34 cellular contexts compared by ENCODE assay signal in genomic region chr4:8603931-8604330, GRCh38. TPM values are rescaled to one million over a fixed set of nuclear protein-coding genes. Genes with fewer than 3 reads are reported as not detected.
"Had no signal": no experiment of that assay in that cellular context is flagged by ENCODE, and none has a peak within 500 bp of the region (broad histone marks: within the 10 kb centered on the region; RNA-seq: fewer than 3 reads in every experiment).

No MANE protein-coding gene starts in this region.

- DNase-seq: activated B cell treated with CpG ODN at 0.5 μM for 24 hours; activated CD4-positive, alpha-beta T cell treated with anti-CD3 and anti-CD28 coated beads for 48 hours; activated CD4-positive, alpha-beta T cell treated with anti-CD3 and anti-CD28 coated beads, Interleukin-2, amount 50 U/mL, for 1 hour; activated CD4-positive, alpha-beta T cell treated with anti-CD3 and anti-CD28 coated beads, Interleukin-2, amount 50 U/mL, for 48 hours; activated CD8-positive, alpha-beta memory T cell treated with anti-CD3 and anti-CD28 coated beads for 24 hours; activated CD8-positive, alpha-beta T cell treated with anti-CD3 and anti-CD28 coated beads for 36 hours; activated effector memory CD4-positive, alpha-beta T cell treated with Interleukin-2 at 50 U/mL for 16 hours; activated gamma-delta T cell treated with Interleukin-2 at 50 U/mL for 16 hours; activated naive CD4-positive, alpha-beta T cell treated with Interleukin-2 at 50 U/mL for 16 hours; activated naive CD8-positive, alpha-beta T cell treated with anti-CD3 and anti-CD28 coated beads for 36 hours; activated naive CD8-positive, alpha-beta T cell treated with anti-CD3 and anti-CD28 coated beads, Interleukin-2, amount 50 U/mL, for 24 hours; activated T-cell treated with anti-CD3 and anti-CD28 coated beads, Interleukin-2, amount 50 U/mL, for 4 hours; adrenal gland; amygdala; aorta; body of pancreas; caudate nucleus; cortex of kidney; dermis blood vessel endothelial cell; effector CD4-positive, alpha-beta T cell; effector memory CD8-positive, alpha-beta T cell; erythroblast; foreskin keratinocyte; gastrocnemius medialis; glutamatergic neuron; heart left ventricle; T-helper 2 cell had no signal

- H3K4me3 ChIP-seq: adrenal gland, body of pancreas, esophagus muscularis mucosa, gastrocnemius medialis, heart left ventricle had no signal

- H3K4me3 Mint-ChIP-seq: activated B cell treated with CpG ODN at 0.5 μM for 24 hours; activated CD8-positive, alpha-beta T cell treated with anti-CD3 and anti-CD28 coated beads for 36 hours; activated naive CD4-positive, alpha-beta T cell treated with anti-CD3 and anti-CD28 coated beads, Interleukin-2, amount 50 U/mL, for 24 hours; activated naive CD8-positive, alpha-beta T cell treated with anti-CD3 and anti-CD28 coated beads for 36 hours; activated naive CD8-positive, alpha-beta T cell treated with anti-CD3 and anti-CD28 coated beads, Interleukin-2, amount 50 U/mL, for 24 hours; activated T-cell treated with anti-CD3 and anti-CD28 coated beads, Interleukin-2, amount 50 U/mL, for 4 hours; activated T-helper 17 cell treated with anti-CD3 and anti-CD28 coated beads, Interleukin-2, amount 50 U/mL, for 72 hours; effector memory CD8-positive, alpha-beta T cell had no signal

- H3K36me3 Mint-ChIP-seq: activated naive CD4-positive, alpha-beta T cell treated with anti-CD3 and anti-CD28 coated beads, Interleukin-2, amount 50 U/mL, for 24 hours; activated naive CD8-positive, alpha-beta T cell treated with anti-CD3 and anti-CD28 coated beads for 36 hours had no signal

- H3K27ac Mint-ChIP-seq: activated B cell treated with CpG ODN at 0.5 μM for 24 hours; activated CD8-positive, alpha-beta T cell treated with anti-CD3 and anti-CD28 coated beads for 36 hours; activated naive CD4-positive, alpha-beta T cell treated with anti-CD3 and anti-CD28 coated beads, Interleukin-2, amount 50 U/mL, for 24 hours; activated naive CD8-positive, alpha-beta T cell treated with anti-CD3 and anti-CD28 coated beads for 36 hours; activated naive CD8-positive, alpha-beta T cell treated with anti-CD3 and anti-CD28 coated beads, Interleukin-2, amount 50 U/mL, for 24 hours; activated T-helper 17 cell treated with anti-CD3 and anti-CD28 coated beads, Interleukin-2, amount 50 U/mL, for 72 hours; effector memory CD8-positive, alpha-beta T cell had no signal

- FAIRE-seq: colon, TTC549 had no signal

- H3K9me3 Mint-ChIP-seq: activated B cell treated with CpG ODN at 0.5 μM for 24 hours; activated CD8-positive, alpha-beta T cell treated with anti-CD3 and anti-CD28 coated beads for 36 hours; activated naive CD4-positive, alpha-beta T cell treated with anti-CD3 and anti-CD28 coated beads, Interleukin-2, amount 50 U/mL, for 24 hours; activated naive CD8-positive, alpha-beta T cell treated with anti-CD3 and anti-CD28 coated beads for 36 hours; activated naive CD8-positive, alpha-beta T cell treated with anti-CD3 and anti-CD28 coated beads, Interleukin-2, amount 50 U/mL, for 24 hours; activated T-cell treated with anti-CD3 and anti-CD28 coated beads, Interleukin-2, amount 50 U/mL, for 4 hours; activated T-helper 17 cell treated with anti-CD3 and anti-CD28 coated beads, Interleukin-2, amount 50 U/mL, for 72 hours; effector memory CD8-positive, alpha-beta T cell had no signal

- H3K27me3 ChIP-seq: adrenal gland, foreskin keratinocyte, gastrocnemius medialis had no signal

- H3K27me3 Mint-ChIP-seq: activated B cell treated with CpG ODN at 0.5 μM for 24 hours; activated naive CD4-positive, alpha-beta T cell treated with anti-CD3 and anti-CD28 coated beads, Interleukin-2, amount 50 U/mL, for 24 hours; activated naive CD8-positive, alpha-beta T cell treated with anti-CD3 and anti-CD28 coated beads for 36 hours had no signal

- H3K4me1 ChIP-seq: adrenal gland, body of pancreas, foreskin keratinocyte, gastrocnemius medialis had no signal

- H3K4me1 Mint-ChIP-seq: activated B cell treated with CpG ODN at 0.5 μM for 24 hours; activated naive CD4-positive, alpha-beta T cell treated with anti-CD3 and anti-CD28 coated beads, Interleukin-2, amount 50 U/mL, for 24 hours; activated naive CD8-positive, alpha-beta T cell treated with anti-CD3 and anti-CD28 coated beads for 36 hours; activated naive CD8-positive, alpha-beta T cell treated with anti-CD3 and anti-CD28 coated beads, Interleukin-2, amount 50 U/mL, for 24 hours; activated T-helper 17 cell treated with anti-CD3 and anti-CD28 coated beads, Interleukin-2, amount 50 U/mL, for 72 hours had no signal

- ATAC-seq: activated CD4-positive, CD25-positive, alpha-beta regulatory T cell treated with anti-CD3 and anti-CD28 coated beads, Interleukin-2, amount 50 U/mL, for 24 hours; activated CD8-positive, alpha-beta T cell treated with anti-CD3 and anti-CD28 coated beads for 36 hours; activated naive CD8-positive, alpha-beta T cell treated with anti-CD3 and anti-CD28 coated beads, Interleukin-2, amount 50 U/mL, for 24 hours; activated T-cell treated with anti-CD3 and anti-CD28 coated beads, Interleukin-2, amount 50 U/mL, for 4 hours; activated T-helper 17 cell treated with anti-CD3 and anti-CD28 coated beads, Interleukin-2, amount 50 U/mL, for 72 hours; body of pancreas; effector memory CD8-positive, alpha-beta T cell; foreskin keratinocyte; gastrocnemius medialis; heart left ventricle had no signal

- H3K27ac ChIP-seq: adrenal gland, body of pancreas, esophagus muscularis mucosa, foreskin keratinocyte, gastrocnemius medialis, heart left ventricle, VCaP had no signal

- H3K36me3 ChIP-seq: adrenal gland, esophagus muscularis mucosa, gastrocnemius medialis, heart left ventricle had no signal

- H3K9me3 ChIP-seq: adrenal gland, body of pancreas, esophagus muscularis mucosa, gastrocnemius medialis, heart left ventricle had no signal

RNA-seq across cellular contexts. Expression of gene CPZ, which starts 11.4 kb away (rescaled TPM):
- total RNA-seq: activated B cell treated with CpG ODN at 0.5 μM for 24 hours; activated CD8-positive, alpha-beta T cell treated with anti-CD3 and anti-CD28 coated beads for 36 hours; activated naive CD8-positive, alpha-beta T cell treated with anti-CD3 and anti-CD28 coated beads for 36 hours; activated T-cell treated with anti-CD3 and anti-CD28 coated beads, Interleukin-2, amount 50 U/mL, for 4 hours; activated T-helper 17 cell treated with anti-CD3 and anti-CD28 coated beads, Interleukin-2, amount 50 U/mL, for 72 hours; dermis blood vessel endothelial cell; foreskin keratinocyte; gastrocnemius medialis had no signal
- polyA plus RNA-seq: foreskin keratinocyte had no signal

RNA-seq across cellular contexts. Expression of gene GPR78, which starts 23.7 kb away (rescaled TPM):
- total RNA-seq: activated B cell treated with CpG ODN at 0.5 μM for 24 hours; activated CD8-positive, alpha-beta T cell treated with anti-CD3 and anti-CD28 coated beads for 36 hours; activated naive CD8-positive, alpha-beta T cell treated with anti-CD3 and anti-CD28 coated beads for 36 hours; activated T-cell treated with anti-CD3 and anti-CD28 coated beads, Interleukin-2, amount 50 U/mL, for 4 hours; activated T-helper 17 cell treated with anti-CD3 and anti-CD28 coated beads, Interleukin-2, amount 50 U/mL, for 72 hours; body of pancreas; dermis blood vessel endothelial cell; esophagus muscularis mucosa; foreskin keratinocyte; gastrocnemius medialis had no signal
- polyA plus RNA-seq: aorta, foreskin keratinocyte, heart left ventricle had no signal
